15 cellular contexts compared by ENCODE assay signal in genomic region chr1:170071378-170071777, GRCh38. TPM values are rescaled to one million over a fixed set of nuclear protein-coding genes. Genes with fewer than 3 reads are reported as not detected.
DNase-seq lines count a peak whose midpoint lies in the region; ATAC-seq, FAIRE-seq and TF ChIP-seq lines count a peak whose summit lies in the region.
"Had no signal": no experiment of that assay in that cellular context is flagged by ENCODE, and none has a peak within 500 bp of the region (broad histone marks: within the 10 kb centered on the region; RNA-seq: fewer than 3 reads in every experiment).

No MANE protein-coding gene starts in this region.

- no peak for TF ChIP-seq POLR2A in GM12891 (IDR thresholded peaks at IDR 0.05; ENCODE audit: low read depth, low read length)

- peaks cover 12% of the 10 kb centered on the region for H3K36me3 Mint-ChIP-seq in natural killer cell treated with Interleukin-12 subunit alpha and Interleukin-12 subunit beta and Interleukin-15 and Interleukin-18, amount 100 ng/mL, for 72 hours
- H3K36me3 Mint-ChIP-seq in T-helper 17 cell (ENCODE audit: low read depth): no peaks in the 10 kb centered on the region

- H3K36me3 ChIP-seq in BLaER1 treated with 17β-estradiol and CSF1 and Interleukin-3, amounts not matched to agents 10 nM and 100 nM: no peaks in the 10 kb centered on the region; a peak in 1 of 22 replicates
- H3K36me3 ChIP-seq: MG63, SJCRH30 had no signal

- peaks cover 0 to 12% (median 6%) of the 10 kb centered on the region in 11 experiments; a peak in 7 of 22 replicates for H3K9me3 ChIP-seq in BLaER1 treated with 17β-estradiol and CSF1 and Interleukin-3, amounts not matched to agents 10 nM and 100 nM (replicated peaks in 1 of 11)
- H3K9me3 ChIP-seq in T-helper 17 cell (ENCODE audit: control insufficient read depth, low read length, poor library complexity, severe bottlenecking): no peaks in the 10 kb centered on the region
- H3K9me3 ChIP-seq: MG63, SJCRH30 had no signal

- DNase-seq in GM12891 (ENCODE audit: insufficient read length, low spot score) (no peak), OCI-M1 (lab: John Stamatoyannopoulos, UW) (peak; percentile 27), DMS114 treated with DMSO at 0.1 percent for 48 hours (lab: John Stamatoyannopoulos, UW; ENCODE audit: unreplicated experiment) (no peak), T-helper 17 cell (no peak)
- DNase-seq in natural killer cell treated with Interleukin-12 subunit alpha and Interleukin-12 subunit beta and Interleukin-15 and Interleukin-18, amount 100 ng/mL, for 72 hours (ENCODE audit: low spot score): no peak
- DNase-seq: DMS 273 treated with DMSO at 0.1 percent for 48 hours, KBM-7, MG63, NCI-H187 treated with DMSO at 0.1 percent for 48 hours, NCI-H2171, NCI-H510A, SJCRH30 had no signal

- H4K20me1 ChIP-seq in BLaER1 treated with 17β-estradiol and CSF1 and Interleukin-3, amounts not matched to agents 10 nM and 100 nM: no peaks in the 10 kb centered on the region

- peak overlapping the region in 8 of 11 experiments; percentile 0 to 33 (median 16); a peak in 8 of 22 replicates for H3K4me2 ChIP-seq in BLaER1 treated with 17β-estradiol and CSF1 and Interleukin-3, amounts not matched to agents 10 nM and 100 nM

- H3K27me3 ChIP-seq in BLaER1 treated with 17β-estradiol and CSF1 and Interleukin-3, amounts not matched to agents 10 nM and 100 nM: no peaks in the 10 kb centered on the region
- H3K27me3 ChIP-seq: MG63, SJCRH30 had no signal

- no peak overlapping the region for H3K4me3 ChIP-seq in BLaER1 treated with 17β-estradiol and CSF1 and Interleukin-3, amounts not matched to agents 10 nM and 100 nM
- H3K4me3 ChIP-seq: MG63, SJCRH30 had no signal

- no peak overlapping the region for H3K27ac Mint-ChIP-seq in natural killer cell treated with Interleukin-12 subunit alpha and Interleukin-12 subunit beta and Interleukin-15 and Interleukin-18, amount 100 ng/mL, for 72 hours
- H3K27ac Mint-ChIP-seq in T-helper 17 cell: no peak overlapping the region

- H3K27ac ChIP-seq in BLaER1 treated with 17β-estradiol and CSF1 and Interleukin-3, amounts not matched to agents 10 nM and 100 nM: no peak overlapping the region
- H3K27ac ChIP-seq: RWPE1, SJCRH30 had no signal

- H3K4me1 Mint-ChIP-seq in natural killer cell treated with Interleukin-12 subunit alpha and Interleukin-12 subunit beta and Interleukin-15 and Interleukin-18, amount 100 ng/mL, for 72 hours (ENCODE audit: low read depth in 2 of 2): peaks cover 68 to 80% of the 10 kb centered on the region in 2 donors
- H3K4me1 Mint-ChIP-seq in T-helper 17 cell: peaks cover 56% of the 10 kb centered on the region

- no peak overlapping the region for H3K9ac ChIP-seq in BLaER1 treated with 17β-estradiol and CSF1 and Interleukin-3, amounts not matched to agents 10 nM and 100 nM

- FAIRE-seq in GM12891 (lab: Jason Lieb, UNC): no peak

- H3K9me3 Mint-ChIP-seq in natural killer cell treated with Interleukin-12 subunit alpha and Interleukin-12 subunit beta and Interleukin-15 and Interleukin-18, amount 100 ng/mL, for 72 hours: no peaks in the 10 kb centered on the region

- ATAC-seq in natural killer cell treated with Interleukin-12 subunit alpha and Interleukin-12 subunit beta and Interleukin-15 and Interleukin-18, amount 100 ng/mL, for 72 hours: no peak
- ATAC-seq in HG03095 (IDR thresholded peaks at IDR 0.05; ENCODE audit: unreplicated experiment) (no peak), T-helper 17 cell (no peak)

- H3K27me3 Mint-ChIP-seq in natural killer cell treated with Interleukin-12 subunit alpha and Interleukin-12 subunit beta and Interleukin-15 and Interleukin-18, amount 100 ng/mL, for 72 hours: no peaks in the 10 kb centered on the region
- no peaks in the 10 kb centered on the region for H3K27me3 Mint-ChIP-seq in T-helper 17 cell

- peaks cover 19 to 37% (median 26%) of the 10 kb centered on the region in 10 experiments for H3K4me1 ChIP-seq in BLaER1 treated with 17β-estradiol and CSF1 and Interleukin-3, amounts not matched to agents 10 nM and 100 nM
- H3K4me1 ChIP-seq: SJCRH30 had no signal

- H3K4me3 Mint-ChIP-seq in natural killer cell treated with Interleukin-12 subunit alpha and Interleukin-12 subunit beta and Interleukin-15 and Interleukin-18, amount 100 ng/mL, for 72 hours: peak overlapping the region; percentile 15
- no peak overlapping the region for H3K4me3 Mint-ChIP-seq in T-helper 17 cell

TF ChIP-seq in GM12891, 5 proteins besides CTCF, POLR2A, EP300 and RAD21:
- TF ChIP-seq SPI1 (IDR thresholded peaks at IDR 0.05; ENCODE audit: low read depth, low read length) (peak; percentile 89), POLR2AphosphoS5 (IDR thresholded peaks at IDR 0.05; ENCODE audit: low read depth, low read length) (no peak)

RNA-seq across cellular contexts. Expression of gene KIFAP3, which starts 3.1 kb away (rescaled TPM):
- polyA plus RNA-seq in GM12891 (2012; ENCODE audit: low read depth, missing spikeins): 9.2 TPM
- total RNA-seq in natural killer cell treated with Interleukin-12 subunit alpha and Interleukin-12 subunit beta and Interleukin-15 and Interleukin-18, amount 100 ng/mL, for 72 hours: 10 to 100 TPM; 33.6 to 38.3 TPM
- total RNA-seq in T-helper 17 cell: 10 to 100 TPM; 12.7 to 21.9 TPM
